Comparison of ENCODE assay signal across 16 cellular contexts in genomic region chr7:158825628-158826289, GRCh38. TPM values are rescaled to one million over a fixed set of nuclear protein-coding genes. Genes with fewer than 3 reads are reported as not detected.
DNase-seq lines count a peak whose midpoint lies in the region; ATAC-seq and TF ChIP-seq lines count a peak whose summit lies in the region.
"Had no signal": no experiment of that assay in that cellular context is flagged by ENCODE, and none has a peak within 500 bp of the region (broad histone marks: within the 10 kb centered on the region; RNA-seq: fewer than 3 reads in every experiment).

No MANE protein-coding gene starts in this region.

- H3K4me2 ChIP-seq in Karpas-422 (ENCODE audit: low read depth, low read length, poor library complexity, severe bottlenecking) = no peak overlapping the region
- H3K4me2 ChIP-seq: hepatocyte had no signal

- intact Hi-C loops in activated naive CD4-positive, alpha-beta T cell treated with anti-CD3 and anti-CD28 coated beads for 36 hours (cut with micrococcal nuclease) = loop anchor here (2.0 kb wide), 1 partner anchor 151 kb away; no protein-coding TSS in a partner anchor
- intact Hi-C loops in gastrocnemius medialis (cut with DNase I; ENCODE audit: low total_unique reads) = loop anchor here (5.0 kb wide), 1 partner anchor 123 kb away; the partner anchor contains the start of gene NCAPG2

- no peaks in the 10 kb centered on the region for H3K9me2 ChIP-seq in Karpas-422 (replicated peaks; ENCODE audit: insufficient read depth, low read length)

- H3K4me3 ChIP-seq in Karpas-422 (ENCODE audit: low read length) (no peak overlapping the region), gastrocnemius medialis (no peak overlapping the region)
- H3K4me3 ChIP-seq: hepatocyte had no signal

- H3K9ac ChIP-seq in Karpas-422 (ENCODE audit: low read length) = no peak overlapping the region

- in situ Hi-C loops in gastrocnemius medialis (cut with MboI; ENCODE audit: low sequenced_read_pairs in 4 of 4) = loop anchor here in 1 of 4 donors (25.0 kb wide), 1 partner anchor 113 kb away; the partner anchor contains the start of gene NCAPG2

- H3K4me3 Mint-ChIP-seq in activated naive CD4-positive, alpha-beta T cell treated with anti-CD3 and anti-CD28 coated beads for 36 hours = no peak overlapping the region
- H3K4me3 Mint-ChIP-seq in activated naive CD8-positive, alpha-beta T cell treated with anti-CD3 and anti-CD28 coated beads, Interleukin-2, amount 50 U/mL, for 24 hours = peak overlapping the region; percentile 28

- 0 out of 2 replicates have a peak overlapping the region, but pooled peaks have one; percentile 20 for H3K27ac ChIP-seq in Karpas-422 (ENCODE audit: low read length)
- peak overlapping the region in 3 of 4 donors; percentile 18 to 96 (median 33) for H3K27ac ChIP-seq in gastrocnemius medialis
- H3K27ac ChIP-seq: hepatocyte had no signal

- peaks cover 10% of the 10 kb centered on the region for H4K20me1 ChIP-seq in Karpas-422 (ENCODE audit: insufficient read depth, low read depth, low read length)

- H3K4me1 ChIP-seq in Karpas-422 (ENCODE audit: low read length) (peaks cover 54% of the 10 kb centered on the region), gastrocnemius medialis (peaks cover 31 to 34% of the 10 kb centered on the region in 2 donors)

- no peak for TF ChIP-seq POLR2A in gastrocnemius medialis (IDR thresholded peaks at IDR 0.05)

- H3K79me2 ChIP-seq in Karpas-422 (ENCODE audit: low read length) = peaks cover 80% of the 10 kb centered on the region

- no peak overlapping the region for H2AFZ ChIP-seq in Karpas-422 (ENCODE audit: low read length)
- H2AFZ ChIP-seq: hepatocyte had no signal

- H3K9me3 Mint-ChIP-seq in activated naive CD4-positive, alpha-beta T cell treated with anti-CD3 and anti-CD28 coated beads for 36 hours = no peaks in the 10 kb centered on the region
- H3K9me3 Mint-ChIP-seq in activated naive CD8-positive, alpha-beta T cell treated with anti-CD3 and anti-CD28 coated beads, Interleukin-2, amount 50 U/mL, for 24 hours = no peaks in the 10 kb centered on the region

- ATAC-seq in activated naive CD8-positive, alpha-beta T cell treated with anti-CD3 and anti-CD28 coated beads, Interleukin-2, amount 50 U/mL, for 24 hours = no peak
- ATAC-seq in gastrocnemius medialis (no peak), HG03378 (IDR thresholded peaks at IDR 0.05; ENCODE audit: unreplicated experiment) (no peak), HG03095 (IDR thresholded peaks at IDR 0.05; ENCODE audit: unreplicated experiment) (no peak), GM21576 (IDR thresholded peaks at IDR 0.05; ENCODE audit: unreplicated experiment) (no peak)
- ATAC-seq: Right ventricle myocardium inferior had no signal

- H3K27me3 ChIP-seq in Karpas-422 (ENCODE audit: low read length) = no peaks in the 10 kb centered on the region
- no peaks in the 10 kb centered on the region for H3K27me3 ChIP-seq in gastrocnemius medialis
- H3K27me3 ChIP-seq: hepatocyte had no signal

- no peak for TF ChIP-seq CTCF in gastrocnemius medialis (IDR thresholded peaks at IDR 0.05 in 4 of 5, conservative IDR thresholded peaks at IDR 0.05 in 1 of 5)

- H3K27me3 Mint-ChIP-seq in activated naive CD4-positive, alpha-beta T cell treated with anti-CD3 and anti-CD28 coated beads for 36 hours (ENCODE audit: low read depth) = no peaks in the 10 kb centered on the region
- no peaks in the 10 kb centered on the region for H3K27me3 Mint-ChIP-seq in activated naive CD8-positive, alpha-beta T cell treated with anti-CD3 and anti-CD28 coated beads, Interleukin-2, amount 50 U/mL, for 24 hours

- H3K36me3 Mint-ChIP-seq in activated naive CD4-positive, alpha-beta T cell treated with anti-CD3 and anti-CD28 coated beads for 36 hours (ENCODE audit: low read depth) = peaks cover 9% of the 10 kb centered on the region
- H3K36me3 Mint-ChIP-seq in activated naive CD8-positive, alpha-beta T cell treated with anti-CD3 and anti-CD28 coated beads, Interleukin-2, amount 50 U/mL, for 24 hours (ENCODE audit: low read depth) = peaks cover 19% of the 10 kb centered on the region

- H3K27ac Mint-ChIP-seq in activated naive CD4-positive, alpha-beta T cell treated with anti-CD3 and anti-CD28 coated beads for 36 hours = peak overlapping the region; percentile 84
- peak overlapping the region; percentile 65 for H3K27ac Mint-ChIP-seq in activated naive CD8-positive, alpha-beta T cell treated with anti-CD3 and anti-CD28 coated beads, Interleukin-2, amount 50 U/mL, for 24 hours

- H3K36me3 ChIP-seq in Karpas-422 (ENCODE audit: insufficient read depth, low read length) (no peaks in the 10 kb centered on the region), gastrocnemius medialis (no peaks in the 10 kb centered on the region)

- DNase-seq in activated naive CD4-positive, alpha-beta T cell treated with anti-CD3 and anti-CD28 coated beads for 36 hours = no peak
- DNase-seq in activated naive CD4-positive, alpha-beta T cell treated with anti-CD3 and anti-CD28 coated beads, Interleukin-2, amount 50 U/mL, for 16 hours = no peak
- DNase-seq in Karpas-422 (no peak), gastrocnemius medialis (no peak)
- DNase-seq in activated naive CD8-positive, alpha-beta T cell treated with anti-CD3 and anti-CD28 coated beads, Interleukin-2, amount 50 U/mL, for 24 hours = no peak
- DNase-seq: activated CD4-positive, alpha-beta T cell treated with anti-CD3 and anti-CD28 coated beads for 1 hour; activated gamma-delta T cell; Calu3; kidney; mesendoderm; NCI-H187 had no signal

- H3K4me1 Mint-ChIP-seq in activated naive CD4-positive, alpha-beta T cell treated with anti-CD3 and anti-CD28 coated beads for 36 hours (ENCODE audit: low read depth) = peaks cover 55% of the 10 kb centered on the region
- peaks cover 70% of the 10 kb centered on the region for H3K4me1 Mint-ChIP-seq in activated naive CD8-positive, alpha-beta T cell treated with anti-CD3 and anti-CD28 coated beads, Interleukin-2, amount 50 U/mL, for 24 hours

- CTCF ChIA-PET in activated naive CD4-positive, alpha-beta T cell treated with anti-CD3 and anti-CD28 coated beads for 36 hours (lab: Charles Lee) = interaction anchor here (0.9 to 2.3 kb wide), 7 partner anchors 10 to 151 kb away, joined by 3 to 7 read pairs (median 4); no protein-coding TSS in a partner anchor

- H3K9me3 ChIP-seq in Karpas-422 (ENCODE audit: low read length) (no peaks in the 10 kb centered on the region), gastrocnemius medialis (no peaks in the 10 kb centered on the region)

RNA-seq across cellular contexts. Expression of gene ESYT2, which starts 3.5 kb away (rescaled TPM):
- total RNA-seq in activated naive CD4-positive, alpha-beta T cell treated with anti-CD3 and anti-CD28 coated beads for 36 hours = 10 to 100 TPM; 41.7 to 44.3 TPM
- total RNA-seq in Karpas-422 (2014; rRNA removed; shearing (Covaris generic); ENCODE audit: low replicate concordance) = 216 and 242 TPM in 2 replicates
- total RNA-seq in gastrocnemius medialis = 100 to 1,000 TPM in 1 of 4 donors, 10 to 100 TPM in 3; 67.5 to 106 (median 74.7) TPM

RNA-seq across cellular contexts. Expression of gene DYNC2I1, which starts 30.6 kb away (rescaled TPM):
- total RNA-seq in activated naive CD4-positive, alpha-beta T cell treated with anti-CD3 and anti-CD28 coated beads for 36 hours = 1 to 10 TPM; 8.0 to 8.5 TPM
- total RNA-seq in Karpas-422 (2014; rRNA removed; shearing (Covaris generic); ENCODE audit: low replicate concordance) = 15.9 and 40.0 TPM in 2 replicates
- 10 to 100 TPM in 3 of 4 donors, 1 to 10 TPM in 1; 7.8 to 16.6 (median 11.0) TPM for total RNA-seq in gastrocnemius medialis
